Comparison of ENCODE assay signal across 17 cellular contexts in the genomic region with DNA sequence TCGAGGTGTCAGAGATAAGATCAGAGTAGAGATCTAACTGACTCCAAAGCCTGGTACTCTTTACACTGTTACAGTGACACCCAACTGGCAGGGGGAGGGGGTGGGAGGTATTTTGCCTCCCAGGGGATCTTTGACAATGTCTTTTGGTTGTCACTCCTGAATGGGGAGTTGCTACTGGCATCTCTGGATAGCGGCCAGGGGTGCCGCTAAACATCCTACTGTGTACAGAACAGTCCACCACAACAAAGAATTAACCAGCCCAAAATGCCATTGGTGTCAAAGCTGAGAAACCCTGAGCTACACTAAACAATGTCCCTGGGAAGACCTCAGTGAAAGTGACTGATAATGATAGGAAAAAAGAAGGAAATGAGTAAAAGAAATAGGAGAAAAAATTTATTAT. TPM values are rescaled to one million over a fixed set of nuclear protein-coding genes. Genes with fewer than 3 reads are reported as not detected.
A peak's percentile ranks its signal among the peaks of the same experiment; 100 is the strongest.
DNase-seq lines count a peak whose midpoint lies in the region; ATAC-seq and TF ChIP-seq lines count a peak whose summit lies in the region.
"Had no signal": no experiment of that assay in that cellular context is flagged by ENCODE, and none has a peak within 500 bp of the region (broad histone marks: within the 10 kb centered on the region; RNA-seq: fewer than 3 reads in every experiment).

No MANE protein-coding gene starts in this region.

- H2BK120ac ChIP-seq in trophoblast cell (ENCODE audit: insufficient read depth, low read length, poor library complexity): peak overlapping the region; percentile 31

- H3K4me3 Mint-ChIP-seq in WTC11: no peak overlapping the region
- H3K4me3 Mint-ChIP-seq: CD8-positive, alpha-beta T cell; IgD-negative memory B cell had no signal

- H3K27ac Mint-ChIP-seq in WTC11: no peak overlapping the region
- H3K27ac Mint-ChIP-seq: CD8-positive, alpha-beta T cell; IgD-negative memory B cell had no signal

- H3K79me1 ChIP-seq in trophoblast cell (ENCODE audit: low read length): peaks cover 14% of the 10 kb centered on the region

- peak overlapping the region; percentile 24 for H3K27ac ChIP-seq in right cardiac atrium (ENCODE audit: low read length)
- H3K27ac ChIP-seq in coronary artery: peak overlapping the region in 1 of 2 donors; percentile 80
- H3K27ac ChIP-seq in trophoblast cell (ENCODE audit: low read depth, low read length): no peak overlapping the region
- H3K27ac ChIP-seq in upper lobe of left lung: peak overlapping the region; percentile 81 to 87 (median 83)
- H3K27ac ChIP-seq in tibial artery: no peak overlapping the region

- H3K9me3 Mint-ChIP-seq in WTC11: peaks cover 32% of the 10 kb centered on the region

- no peak overlapping the region for H3K4me2 ChIP-seq in trophoblast cell (ENCODE audit: low read length)

- no peaks in the 10 kb centered on the region for H3K79me2 ChIP-seq in trophoblast cell (ENCODE audit: control insufficient read depth, insufficient read depth, low read length, poor library complexity)

- peaks cover 6% of the 10 kb centered on the region for H3K4me1 ChIP-seq in right cardiac atrium (ENCODE audit: control insufficient read depth, insufficient read depth, low read length)
- peaks cover 7 to 12% of the 10 kb centered on the region in 2 experiments for H3K4me1 ChIP-seq in trophoblast cell (ENCODE audit: control insufficient read depth in 1 of 2, insufficient read depth in 2 of 2, low read length in 2 of 2)
- H3K4me1 ChIP-seq in upper lobe of left lung: peaks cover 14 to 26% (median 20%) of the 10 kb centered on the region in 4 donors
- peaks cover 0 to 20% (median 9%) of the 10 kb centered on the region in 4 donors for H3K4me1 ChIP-seq in tibial artery
- H3K4me1 ChIP-seq: BE2C had no signal

- no peak overlapping the region for H2BK5ac ChIP-seq in trophoblast cell (ENCODE audit: low read depth, low read length, poor library complexity)

- no peak overlapping the region for H4K12ac ChIP-seq in trophoblast cell (ENCODE audit: low read depth, low read length)

- H3K27me3 Mint-ChIP-seq in WTC11 (ENCODE audit: low read depth): peaks cover 3% of the 10 kb centered on the region; the same call in 1 of the 2 replicates

- H3K4me1 Mint-ChIP-seq in WTC11: no peaks in the 10 kb centered on the region
- H3K4me1 Mint-ChIP-seq: IgD-negative memory B cell had no signal

- H2BK12ac ChIP-seq in trophoblast cell (ENCODE audit: low read length): peak overlapping the region; percentile 84

- CTCF ChIA-PET in WTC11 (lab: Charles Lee): interaction anchor here (1.0 to 1.5 kb wide), 2 partner anchors 20 to 137 kb away, joined by 4 read pairs; no protein-coding TSS in a partner anchor

- H2AK5ac ChIP-seq in trophoblast cell (ENCODE audit: low read length): peak overlapping the region; percentile 77

- no peaks in the 10 kb centered on the region for H3K36me3 ChIP-seq in trophoblast cell (ENCODE audit: control insufficient read depth in 1 of 2, insufficient read depth in 2 of 2, low read length in 2 of 2)
- no peaks in the 10 kb centered on the region for H3K36me3 ChIP-seq in upper lobe of left lung
- no peaks in the 10 kb centered on the region for H3K36me3 ChIP-seq in tibial artery
- H3K36me3 ChIP-seq: BE2C had no signal

- POLR2A ChIA-PET in WTC11 (lab: Charles Lee): no interaction called here

- TF ChIP-seq EP300 in upper lobe of left lung (IDR thresholded peaks at IDR 0.05): no peak

- no peak overlapping the region for H3K9ac ChIP-seq in trophoblast cell (ENCODE audit: low read length)
- H3K9ac ChIP-seq: GM23248 had no signal

- H3K18ac ChIP-seq in trophoblast cell (ENCODE audit: low read length): no peak overlapping the region

- ATAC-seq in right cardiac atrium (no peak), Right ventricle myocardium superior (ENCODE audit: poor library complexity) (no peak), upper lobe of left lung (ENCODE audit: low FRiP score in 2 of 2) (no peak), WTC11 (no peak), GM18907 (IDR thresholded peaks at IDR 0.05; ENCODE audit: unreplicated experiment) (no peak)
- ATAC-seq: CD8-positive, alpha-beta T cell; HCT116 had no signal

- no peak overlapping the region for H2AFZ ChIP-seq in trophoblast cell (ENCODE audit: insufficient read depth, low read length, poor library complexity)

- no peak overlapping the region for H4K8ac ChIP-seq in trophoblast cell (ENCODE audit: low read depth, low read length)

- intact Hi-C loops in right cardiac atrium (cut with DNase I): no loop called here
- intact Hi-C loops in Right ventricle myocardium superior (cut with DNase I): no loop called here
- intact Hi-C loops in tibial artery (cut with DNase I; ENCODE audit: low total_unique reads): no loop called here

- H3K14ac ChIP-seq in trophoblast cell (ENCODE audit: low read length): no peak overlapping the region

- H4K91ac ChIP-seq in trophoblast cell (ENCODE audit: low read depth, low read length): peak overlapping the region; percentile 32

- no peak for TF ChIP-seq CTCF in coronary artery (IDR thresholded peaks at IDR 0.05)
- no peak for TF ChIP-seq CTCF in upper lobe of left lung (IDR thresholded peaks at IDR 0.05)
- TF ChIP-seq CTCF in tibial artery (IDR thresholded peaks at IDR 0.05): no peak
- no peak for TF ChIP-seq CTCF in WTC11 (IDR thresholded peaks at IDR 0.05)

- H3K9me3 ChIP-seq in right cardiac atrium (ENCODE audit: control insufficient read depth, low read length): no peaks in the 10 kb centered on the region
- peaks cover 11% of the 10 kb centered on the region for H3K9me3 ChIP-seq in trophoblast cell (ENCODE audit: insufficient read depth, low read depth, low read length)
- H3K9me3 ChIP-seq in upper lobe of left lung: no peaks in the 10 kb centered on the region
- no peaks in the 10 kb centered on the region for H3K9me3 ChIP-seq in tibial artery
- H3K9me3 ChIP-seq: BE2C had no signal

- TF ChIP-seq POLR2A in upper lobe of left lung (IDR thresholded peaks at IDR 0.05): no peak

- H3K4me3 ChIP-seq in right cardiac atrium (ENCODE audit: low read length): no peak overlapping the region
- H3K4me3 ChIP-seq in coronary artery: peak overlapping the region; percentile 44
- no peak overlapping the region for H3K4me3 ChIP-seq in trophoblast cell (ENCODE audit: low read depth, low read length)
- peak overlapping the region in 1 of 4 donors; percentile 37 for H3K4me3 ChIP-seq in upper lobe of left lung
- H3K4me3 ChIP-seq in tibial artery: no peak overlapping the region
- H3K4me3 ChIP-seq: GM23248 had no signal

- H3K27me3 ChIP-seq in right cardiac atrium (ENCODE audit: control insufficient read depth, insufficient read depth) (no peaks in the 10 kb centered on the region), trophoblast cell (ENCODE audit: insufficient read depth, low read length) (no peaks in the 10 kb centered on the region), upper lobe of left lung (no peaks in the 10 kb centered on the region), tibial artery (no peaks in the 10 kb centered on the region)
- H3K27me3 ChIP-seq: BE2C had no signal

- no peak overlapping the region for H3K23ac ChIP-seq in trophoblast cell (ENCODE audit: low read length)

- peak in 2 of 3 donors; percentile 47 to 53 for DNase-seq in right cardiac atrium
- no peak for DNase-seq in Right ventricle myocardium superior
- DNase-seq in coronary artery (ENCODE audit: low spot score): no peak
- DNase-seq in trophoblast cell: no peak
- DNase-seq in upper lobe of left lung: no peak
- DNase-seq in tibial artery: no peak
- DNase-seq in WTC11 (ENCODE audit: low spot score): no peak
- DNase-seq: BE2C; CD8-positive, alpha-beta T cell; GF-D8; GM23248; NCI-H1436 treated with DMSO at 0.1 percent for 48 hours; NCI-H2081 treated with DMSO at 0.1 percent for 48 hours; NCI-H526 had no signal

- peaks cover 4% of the 10 kb centered on the region; the same call in 1 of the 2 replicates for H3K36me3 Mint-ChIP-seq in WTC11
- H3K36me3 Mint-ChIP-seq: CD8-positive, alpha-beta T cell; IgD-negative memory B cell had no signal

- H3K4ac ChIP-seq in trophoblast cell (ENCODE audit: low read depth, low read length): no peak overlapping the region

- WGBS in right cardiac atrium: 54% methylated on average over 3 of the region's 3 CpGs
- no CpG with 5 or more reads among the region's 3 CpGs for WGBS in trophoblast cell (ENCODE audit: extremely low coverage, insufficient coverage, insufficient read length)
- WGBS in upper lobe of left lung, 2 donors: 35 to 50% methylated on average over 3 of the region's 3 CpGs

TF ChIP-seq in WTC11, 78 proteins besides CTCF, POLR2A, EP300 and RAD21 (continues in another document):
- no peak for TF ChIP-seq SOX15 (CRISPR knock-in tag; IDR thresholded peaks at IDR 0.05)
- TF ChIP-seq ZNF232 (CRISPR knock-in tag; IDR thresholded peaks at IDR 0.05): no peak
- TF ChIP-seq ZNF416 (CRISPR knock-in tag; IDR thresholded peaks at IDR 0.05): no peak
- TF ChIP-seq, protein P1, sequence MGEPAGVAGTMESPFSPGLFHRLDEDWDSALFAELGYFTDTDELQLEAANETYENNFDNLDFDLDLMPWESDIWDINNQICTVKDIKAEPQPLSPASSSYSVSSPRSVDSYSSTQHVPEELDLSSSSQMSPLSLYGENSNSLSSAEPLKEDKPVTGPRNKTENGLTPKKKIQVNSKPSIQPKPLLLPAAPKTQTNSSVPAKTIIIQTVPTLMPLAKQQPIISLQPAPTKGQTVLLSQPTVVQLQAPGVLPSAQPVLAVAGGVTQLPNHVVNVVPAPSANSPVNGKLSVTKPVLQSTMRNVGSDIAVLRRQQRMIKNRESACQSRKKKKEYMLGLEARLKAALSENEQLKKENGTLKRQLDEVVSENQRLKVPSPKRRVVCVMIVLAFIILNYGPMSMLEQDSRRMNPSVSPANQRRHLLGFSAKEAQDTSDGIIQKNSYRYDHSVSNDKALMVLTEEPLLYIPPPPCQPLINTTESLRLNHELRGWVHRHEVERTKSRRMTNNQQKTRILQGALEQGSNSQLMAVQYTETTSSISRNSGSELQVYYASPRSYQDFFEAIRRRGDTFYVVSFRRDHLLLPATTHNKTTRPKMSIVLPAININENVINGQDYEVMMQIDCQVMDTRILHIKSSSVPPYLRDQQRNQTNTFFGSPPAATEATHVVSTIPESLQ (CRISPR knock-in tag; IDR thresholded peaks at IDR 0.05): no peak

RNA-seq across cellular contexts. Expression of a gene that starts 3.2 kb away (rescaled TPM):
- 10 to 100 TPM in 1 of 4 donors, 1 to 10 TPM in 3; 4.2 to 11.8 (median 7.8) TPM for total RNA-seq in right cardiac atrium
- 1.6 TPM for polyA plus RNA-seq in right cardiac atrium
- total RNA-seq in Right ventricle myocardium superior: 4.0 TPM
- polyA plus RNA-seq in trophoblast cell (2013): 0.03 and 0.04 TPM in 2 replicates
- 10 to 100 TPM in 5 of 6 donors, 1 to 10 TPM in 1; 8.8 to 50.9 (median 20.1) TPM for total RNA-seq in upper lobe of left lung
- not detected in 3 replicates for total RNA-seq in WTC11 (2021)
- total RNA-seq: CD8-positive, alpha-beta T cell; GM23248 had no signal
- polyA plus RNA-seq: GM23248, IgD-negative memory B cell had no signal

RNA-seq across cellular contexts. Expression of a gene that starts 37.1 kb away (rescaled TPM):
- total RNA-seq in right cardiac atrium: 1 to 10 TPM in 2 of 4 donors, under 1 TPM in 2; 0.42 to 1.4 (median 1.0) TPM
- polyA plus RNA-seq in right cardiac atrium: 0.09 TPM
- 0.59 TPM for total RNA-seq in Right ventricle myocardium superior
- not detected in 2 replicates for polyA plus RNA-seq in trophoblast cell (2013)
- 10 to 100 TPM in 3 of 6 donors, 1 to 10 TPM in 3; 4.2 to 52.4 (median 20.5) TPM for total RNA-seq in upper lobe of left lung
- total RNA-seq in WTC11 (2021): 0.30 to 0.71 TPM (median 0.31 TPM) in 3 replicates
- total RNA-seq: CD8-positive, alpha-beta T cell; GM23248 had no signal
- polyA plus RNA-seq: GM23248, IgD-negative memory B cell had no signal

RNA-seq across cellular contexts. Expression of a gene that starts 46.4 kb away (rescaled TPM):
- 10 to 100 TPM in 1 of 4 donors, 1 to 10 TPM in 3; 3.6 to 15.1 (median 7.0) TPM for total RNA-seq in right cardiac atrium
- 0.97 TPM for polyA plus RNA-seq in right cardiac atrium
- total RNA-seq in Right ventricle myocardium superior: 3.5 TPM
- 0.18 and 0.22 TPM in 2 replicates for polyA plus RNA-seq in trophoblast cell (2013)
- total RNA-seq in upper lobe of left lung: 100 to 1,000 TPM in 1 of 6 donors, 10 to 100 TPM in 5; 17.0 to 105 (median 39.8) TPM
- total RNA-seq in WTC11 (2021): 0.72 TPM in 1 of 3 replicates, not detected in the others
- total RNA-seq: CD8-positive, alpha-beta T cell; GM23248 had no signal
- polyA plus RNA-seq: GM23248 had no signal

Comparison
In these comparisons a context has a peak if more than half of its experiments do, and no peak if none do; other contexts are left out.
1. DNase-seq: peak in right cardiac atrium (2 of 3); none in Right ventricle myocardium superior (single experiment), coronary artery (single experiment), trophoblast cell (0 of 2), upper lobe of left lung (0 of 2), tibial artery (0 of 2) and WTC11 (single experiment).
2. H3K27ac ChIP-seq: peak in right cardiac atrium (single experiment) and upper lobe of left lung (4 of 4); none in trophoblast cell (single experiment) and tibial artery (0 of 2).